ENCODE assay signal across 1 cellular context in the genomic region with DNA sequence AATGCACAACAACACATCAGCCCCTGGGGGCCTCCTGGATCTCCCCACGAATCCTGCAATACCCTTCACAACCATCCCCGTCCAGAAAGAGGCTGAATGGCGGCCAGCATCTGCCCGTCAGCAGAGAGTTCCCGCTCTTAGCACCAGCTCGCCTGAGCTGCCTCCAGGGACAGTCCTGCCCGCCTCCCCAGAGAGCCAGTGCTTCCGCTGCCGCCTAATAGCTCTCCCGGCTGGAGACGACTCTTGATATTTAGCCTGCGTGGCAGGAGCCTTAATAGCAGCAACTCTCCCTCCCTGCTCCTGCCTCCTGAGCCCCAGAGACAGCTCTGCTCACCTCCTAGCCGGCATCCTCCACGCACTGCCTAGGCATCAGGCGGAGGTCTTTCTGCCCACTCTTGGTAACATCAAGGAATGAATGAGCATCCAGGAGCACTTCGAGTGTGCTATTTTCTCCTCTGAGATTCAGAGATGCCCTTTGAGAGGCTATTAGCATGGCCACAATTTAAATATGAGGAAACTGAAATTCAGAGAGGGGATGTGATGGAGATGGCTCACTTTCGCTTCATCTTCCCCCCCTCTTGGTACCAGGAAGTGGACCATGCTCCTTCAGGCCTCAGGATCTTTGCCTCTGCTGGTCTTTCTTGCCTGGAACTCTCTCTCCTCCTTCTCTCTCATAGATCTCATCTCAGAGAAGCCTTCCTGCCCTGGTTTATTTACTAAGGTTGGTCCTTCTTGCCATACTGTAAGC.
TF ChIP-seq lines count a peak whose summit lies in the region.

No MANE protein-coding gene starts in this region.

TF ChIP-seq in H1, 55 proteins besides CTCF, POLR2A, EP300 and RAD21 (continued from another document):
- TF ChIP-seq, protein P1, sequence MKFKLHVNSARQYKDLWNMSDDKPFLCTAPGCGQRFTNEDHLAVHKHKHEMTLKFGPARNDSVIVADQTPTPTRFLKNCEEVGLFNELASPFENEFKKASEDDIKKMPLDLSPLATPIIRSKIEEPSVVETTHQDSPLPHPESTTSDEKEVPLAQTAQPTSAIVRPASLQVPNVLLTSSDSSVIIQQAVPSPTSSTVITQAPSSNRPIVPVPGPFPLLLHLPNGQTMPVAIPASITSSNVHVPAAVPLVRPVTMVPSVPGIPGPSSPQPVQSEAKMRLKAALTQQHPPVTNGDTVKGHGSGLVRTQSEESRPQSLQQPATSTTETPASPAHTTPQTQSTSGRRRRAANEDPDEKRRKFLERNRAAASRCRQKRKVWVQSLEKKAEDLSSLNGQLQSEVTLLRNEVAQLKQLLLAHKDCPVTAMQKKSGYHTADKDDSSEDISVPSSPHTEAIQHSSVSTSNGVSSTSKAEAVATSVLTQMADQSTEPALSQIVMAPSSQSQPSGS (IDR thresholded peaks at IDR 0.05; ENCODE audit: low read length) = no peak
- TF ChIP-seq TEAD4 (IDR thresholded peaks at IDR 0.05; ENCODE audit: low read depth, low read length) (no peak), CBX8 (IDR thresholded peaks at IDR 0.05; ENCODE audit: borderline replicate concordance, low read depth, low read length) (no peak), MAFK (IDR thresholded peaks at IDR 0.05; ENCODE audit: low read depth, low read length) (no peak), RNF2 (IDR thresholded peaks at IDR 0.05; ENCODE audit: borderline replicate concordance, low read depth, low read length, missing control alignments, poor library complexity, severe bottlenecking) (no peak), YY1 (IDR thresholded peaks at IDR 0.05; ENCODE audit: low read depth, low read length) (peak; percentile 53; the same call in 1 of the 2 replicates), KDM1A (IDR thresholded peaks at IDR 0.05; ENCODE audit: borderline replicate concordance, low read length) (no peak), SRF (IDR thresholded peaks at IDR 0.05; ENCODE audit: low read depth, low read length) (no peak), CEBPB (IDR thresholded peaks at IDR 0.05; ENCODE audit: low read depth, low read length) (no peak), RBBP5 (IDR thresholded peaks at IDR 0.05; ENCODE audit: borderline replicate concordance, low read depth, low read length) (no peak), TBP (IDR thresholded peaks at IDR 0.05; ENCODE audit: low read depth, low read length) (peak; percentile 69; the same call in 1 of the 2 replicates), CTBP2 (IDR thresholded peaks at IDR 0.05; ENCODE audit: borderline replicate concordance, insufficient read depth, insufficient read length, low read length) (no peak), POLR2AphosphoS5 (IDR thresholded peaks at IDR 0.05; ENCODE audit: low read depth, low read length) (no peak), POU5F1 (IDR thresholded peaks at IDR 0.05; ENCODE audit: low read depth, low read length) (no peak)
- TF ChIP-seq, protein P2, sequence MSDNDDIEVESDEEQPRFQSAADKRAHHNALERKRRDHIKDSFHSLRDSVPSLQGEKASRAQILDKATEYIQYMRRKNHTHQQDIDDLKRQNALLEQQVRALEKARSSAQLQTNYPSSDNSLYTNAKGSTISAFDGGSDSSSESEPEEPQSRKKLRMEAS (IDR thresholded peaks at IDR 0.05) = peak; percentile 35; the same call in 1 of the 2 replicates
TF ChIP-seq in H1: peak in this region for 4.
